Comparison of ENCODE assay signal across 11 cellular contexts in genomic region chr11:16792426-16792825, GRCh38. TPM values are rescaled to one million over a fixed set of nuclear protein-coding genes. Genes with fewer than 3 reads are reported as not detected.
DNase-seq lines count a peak whose midpoint lies in the region; ATAC-seq and TF ChIP-seq lines count a peak whose summit lies in the region.
"Had no signal": no experiment of that assay in that cellular context is flagged by ENCODE, and none has a peak within 500 bp of the region (broad histone marks: within the 10 kb centered on the region; RNA-seq: fewer than 3 reads in every experiment).

No MANE protein-coding gene starts in this region.

- H3K36me3 Mint-ChIP-seq in HFFc6 (ENCODE audit: low read depth) (no peaks in the 10 kb centered on the region), T-helper 17 cell (ENCODE audit: low read depth) (no peaks in the 10 kb centered on the region)
- H3K36me3 Mint-ChIP-seq in activated naive CD8-positive, alpha-beta T cell treated with anti-CD3 and anti-CD28 coated beads, Interleukin-2, amount 50 U/mL, for 24 hours (ENCODE audit: low read depth), result no peaks in the 10 kb centered on the region
- H3K36me3 Mint-ChIP-seq: activated CD4-positive, alpha-beta memory T cell treated with anti-CD3 and anti-CD28 coated beads for 36 hours had no signal

- H3K27ac ChIP-seq in tibial artery (peak overlapping the region; percentile 42 to 63), right cardiac atrium (ENCODE audit: low read length) (no peak overlapping the region)

- H3K4me1 Mint-ChIP-seq in HFFc6 (ENCODE audit: low read depth), result peaks cover 35% of the 10 kb centered on the region
- H3K4me1 Mint-ChIP-seq in T-helper 17 cell, result peaks cover 28% of the 10 kb centered on the region
- peaks cover 26% of the 10 kb centered on the region for H3K4me1 Mint-ChIP-seq in activated naive CD8-positive, alpha-beta T cell treated with anti-CD3 and anti-CD28 coated beads, Interleukin-2, amount 50 U/mL, for 24 hours

- intact Hi-C loops in tibial artery (cut with DNase I; ENCODE audit: low total_unique reads) (no loop called here), right cardiac atrium (cut with DNase I) (loop anchor here in 1 of 4 donors (5.0 kb wide), 1 partner anchor 90 kb away; no protein-coding TSS in a partner anchor)

- no peak overlapping the region for H3K4me3 ChIP-seq in fibroblast of the aortic adventitia (ENCODE audit: low read depth, low read length)
- H3K4me3 ChIP-seq in tibial artery, result no peak overlapping the region
- H3K4me3 ChIP-seq in right cardiac atrium (ENCODE audit: low read length), result no peak overlapping the region

- TF ChIP-seq CTCF in HFFc6 (IDR thresholded peaks at IDR 0.05) (no peak), fibroblast of the aortic adventitia (IDR thresholded peaks at IDR 0.05; ENCODE audit: insufficient read depth, low read length) (no peak), tibial artery (IDR thresholded peaks at IDR 0.05) (no peak)

- no peak for DNase-seq in HFFc6
- no peak for DNase-seq in T-helper 17 cell
- peak; percentile 59 for DNase-seq in fibroblast of the aortic adventitia (ENCODE audit: low read depth)
- DNase-seq in tibial artery, result no peak
- no peak for DNase-seq in activated naive CD8-positive, alpha-beta T cell treated with anti-CD3 and anti-CD28 coated beads, Interleukin-2, amount 50 U/mL, for 24 hours
- DNase-seq in right cardiac atrium, result no peak
- no peak for DNase-seq in NCI-H69 (lab: John Stamatoyannopoulos, UW)
- DNase-seq: activated gamma-delta T cell; retina; stimulated activated naive CD8-positive, alpha-beta T cell treated with anti-CD3 and anti-CD28 coated beads, Interleukin-15, amount 100 ng/mL, for 72 hours had no signal

- H3K4me3 Mint-ChIP-seq in HFFc6 (no peak overlapping the region), T-helper 17 cell (no peak overlapping the region)
- no peak overlapping the region for H3K4me3 Mint-ChIP-seq in activated naive CD8-positive, alpha-beta T cell treated with anti-CD3 and anti-CD28 coated beads, Interleukin-2, amount 50 U/mL, for 24 hours
- H3K4me3 Mint-ChIP-seq: activated CD4-positive, alpha-beta memory T cell treated with anti-CD3 and anti-CD28 coated beads for 36 hours; stimulated activated naive CD8-positive, alpha-beta T cell treated with anti-CD3 and anti-CD28 coated beads, Interleukin-15, amount 100 ng/mL, for 72 hours had no signal

- H3K27me3 ChIP-seq in tibial artery, result no peaks in the 10 kb centered on the region
- no peaks in the 10 kb centered on the region for H3K27me3 ChIP-seq in right cardiac atrium (ENCODE audit: control insufficient read depth, insufficient read depth)

- H3K27ac Mint-ChIP-seq in HFFc6 (peak overlapping the region; percentile 97; the same call in 1 of the 2 replicates), T-helper 17 cell (peak overlapping the region; percentile 95)
- H3K27ac Mint-ChIP-seq in activated naive CD8-positive, alpha-beta T cell treated with anti-CD3 and anti-CD28 coated beads, Interleukin-2, amount 50 U/mL, for 24 hours, result no peak overlapping the region
- H3K27ac Mint-ChIP-seq: stimulated activated naive CD8-positive, alpha-beta T cell treated with anti-CD3 and anti-CD28 coated beads, Interleukin-15, amount 100 ng/mL, for 72 hours had no signal

- H3K9me3 ChIP-seq in T-helper 17 cell (ENCODE audit: control insufficient read depth, low read length, poor library complexity, severe bottlenecking) (no peaks in the 10 kb centered on the region), tibial artery (no peaks in the 10 kb centered on the region), right cardiac atrium (ENCODE audit: control insufficient read depth, low read length) (no peaks in the 10 kb centered on the region)

- ATAC-seq in T-helper 17 cell, result peak; percentile 33
- ATAC-seq in activated naive CD8-positive, alpha-beta T cell treated with anti-CD3 and anti-CD28 coated beads, Interleukin-2, amount 50 U/mL, for 24 hours, result no peak
- ATAC-seq in right cardiac atrium, result no peak
- ATAC-seq: stimulated activated naive CD8-positive, alpha-beta T cell treated with anti-CD3 and anti-CD28 coated beads, Interleukin-15, amount 100 ng/mL, for 72 hours had no signal

- peaks cover 3% of the 10 kb centered on the region for H3K27me3 Mint-ChIP-seq in HFFc6 (ENCODE audit: insufficient read depth)
- H3K27me3 Mint-ChIP-seq in T-helper 17 cell, result no peaks in the 10 kb centered on the region
- H3K27me3 Mint-ChIP-seq in activated naive CD8-positive, alpha-beta T cell treated with anti-CD3 and anti-CD28 coated beads, Interleukin-2, amount 50 U/mL, for 24 hours, result no peaks in the 10 kb centered on the region
- H3K27me3 Mint-ChIP-seq: activated CD4-positive, alpha-beta memory T cell treated with anti-CD3 and anti-CD28 coated beads for 36 hours; stimulated activated naive CD8-positive, alpha-beta T cell treated with anti-CD3 and anti-CD28 coated beads, Interleukin-15, amount 100 ng/mL, for 72 hours had no signal

- H3K4me1 ChIP-seq in tibial artery (peaks cover 0 to 51% (median 30%) of the 10 kb centered on the region in 4 donors), right cardiac atrium (ENCODE audit: control insufficient read depth, insufficient read depth, low read length) (peaks cover 20% of the 10 kb centered on the region)

- H3K36me3 ChIP-seq in tibial artery, result peaks cover 0 to 18% (median 0%) of the 10 kb centered on the region in 3 donors

- no peaks in the 10 kb centered on the region for H3K9me3 Mint-ChIP-seq in HFFc6
- no peaks in the 10 kb centered on the region for H3K9me3 Mint-ChIP-seq in activated naive CD8-positive, alpha-beta T cell treated with anti-CD3 and anti-CD28 coated beads, Interleukin-2, amount 50 U/mL, for 24 hours
- H3K9me3 Mint-ChIP-seq: activated CD4-positive, alpha-beta memory T cell treated with anti-CD3 and anti-CD28 coated beads for 36 hours; stimulated activated naive CD8-positive, alpha-beta T cell treated with anti-CD3 and anti-CD28 coated beads, Interleukin-15, amount 100 ng/mL, for 72 hours had no signal

RNA-seq across cellular contexts. Expression of gene C11orf58, which starts 54.0 kb away (rescaled TPM):
- 100 to 1,000 TPM; 107 to 166 (median 144) TPM for total RNA-seq in HFFc6 (2021; fragmentation: NEBNext Ultra II Directional; extraction: Animal tissue kit (Norgen Biotek cat#: 25700))
- 100 to 1,000 TPM; 125 to 138 TPM for total RNA-seq in T-helper 17 cell
- 166 and 267 TPM in 2 replicates for total RNA-seq in fibroblast of the aortic adventitia (ENCODE audit: low replicate concordance)
- 100 to 1,000 TPM; 128 to 139 (median 130) TPM for total RNA-seq in right cardiac atrium
- 124 TPM for polyA plus RNA-seq in right cardiac atrium
